ENCODE assay signal across 1 cellular context in genomic region chr7:45973725-45974532, GRCh38.
TF ChIP-seq lines count a peak whose summit lies in the region.

No MANE protein-coding gene starts in this region.

TF ChIP-seq in HepG2, 621 proteins besides CTCF, POLR2A, EP300 and RAD21 (continued from another document and continues in another):
- TF ChIP-seq PAXIP1 (CRISPR knock-in tag; conservative IDR thresholded peaks at IDR 0.05) (peak; percentile 92), MED8 (CRISPR knock-in tag; IDR thresholded peaks at IDR 0.05; ENCODE audit: insufficient replicate concordance) (no peak), SP4 (CRISPR knock-in tag; IDR thresholded peaks at IDR 0.05) (no peak), UBTF (CRISPR knock-in tag; IDR thresholded peaks at IDR 0.05) (peak; percentile 48; the same call in 1 of the 2 replicates), KLF16 (CRISPR knock-in tag; IDR thresholded peaks at IDR 0.05) (peak in 1 of 2 experiments; percentile 65; a peak in 1 of 4 replicates), RERE (CRISPR knock-in tag; IDR thresholded peaks at IDR 0.05; ENCODE audit: low read depth) (peak; percentile 38; the same call in 1 of the 2 replicates), ZNF275 (CRISPR knock-in tag; IDR thresholded peaks at IDR 0.05; ENCODE audit: borderline replicate concordance) (peak; percentile 64; the same call in 1 of the 2 replicates), NAIF1 (CRISPR knock-in tag; IDR thresholded peaks at IDR 0.05; ENCODE audit: borderline replicate concordance) (no peak), ARNT2 (CRISPR knock-in tag; IDR thresholded peaks at IDR 0.05; ENCODE audit: low read depth) (0 out of 2 replicates have a peak, but pooled peaks have one; percentile 58), NCOA2 (CRISPR knock-in tag; IDR thresholded peaks at IDR 0.05) (peak; percentile 95), ZNF205 (CRISPR knock-in tag; IDR thresholded peaks at IDR 0.05) (no peak), PITX1 (CRISPR knock-in tag; IDR thresholded peaks at IDR 0.05) (peak; percentile 78), SAP130 (CRISPR knock-in tag; IDR thresholded peaks at IDR 0.05; ENCODE audit: low read depth) (peak; percentile 73), HMG20A (CRISPR knock-in tag; IDR thresholded peaks at IDR 0.05; ENCODE audit: borderline replicate concordance) (peak; percentile 86; the same call in 1 of the 2 replicates), KDM2A (CRISPR knock-in tag; IDR thresholded peaks at IDR 0.05; ENCODE audit: borderline replicate concordance, low read depth) (peak; percentile 16; the same call in 1 of the 2 replicates), ZNF713 (CRISPR knock-in tag; IDR thresholded peaks at IDR 0.05) (no peak), ZBTB7A (CRISPR knock-in tag; IDR thresholded peaks at IDR 0.05) (0 out of 2 replicates have a peak, but pooled peaks have one; percentile 24), TEAD3 (CRISPR knock-in tag; optimal IDR thresholded peaks at IDR 0.05; ENCODE audit: borderline replicate concordance) (peak; percentile 69), ZNF317 (CRISPR knock-in tag; IDR thresholded peaks at IDR 0.05) (peak; percentile 72; the same call in 1 of the 2 replicates), MIER3 (CRISPR knock-in tag; IDR thresholded peaks at IDR 0.05; ENCODE audit: borderline replicate concordance) (peak; percentile 45; the same call in 1 of the 2 replicates), PRDM10 (CRISPR knock-in tag; IDR thresholded peaks at IDR 0.05; ENCODE audit: low read depth) (peak; percentile 78), FOXK1 (CRISPR knock-in tag; IDR thresholded peaks at IDR 0.05; ENCODE audit: borderline replicate concordance, low read depth) (peak; percentile 70), MYC (CRISPR knock-in tag; IDR thresholded peaks at IDR 0.05; ENCODE audit: borderline replicate concordance) (peak; percentile 53; the same call in 1 of the 2 replicates), HHEX (CRISPR knock-in tag; IDR thresholded peaks at IDR 0.05) (peak; percentile 22; the same call in 1 of the 2 replicates), YEATS4 (CRISPR knock-in tag; IDR thresholded peaks at IDR 0.05; ENCODE audit: borderline replicate concordance) (peak; percentile 31; the same call in 1 of the 2 replicates)
- TF ChIP-seq, protein P1, sequence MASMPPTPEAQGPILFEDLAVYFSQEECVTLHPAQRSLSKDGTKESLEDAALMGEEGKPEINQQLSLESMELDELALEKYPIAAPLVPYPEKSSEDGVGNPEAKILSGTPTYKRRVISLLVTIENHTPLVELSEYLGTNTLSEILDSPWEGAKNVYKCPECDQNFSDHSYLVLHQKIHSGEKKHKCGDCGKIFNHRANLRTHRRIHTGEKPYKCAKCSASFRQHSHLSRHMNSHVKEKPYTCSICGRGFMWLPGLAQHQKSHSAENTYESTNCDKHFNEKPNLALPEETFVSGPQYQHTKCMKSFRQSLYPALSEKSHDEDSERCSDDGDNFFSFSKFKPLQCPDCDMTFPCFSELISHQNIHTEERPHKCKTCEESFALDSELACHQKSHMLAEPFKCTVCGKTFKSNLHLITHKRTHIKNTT (CRISPR knock-in tag; IDR thresholded peaks at IDR 0.05), result no peak
- TF ChIP-seq, protein P2, sequence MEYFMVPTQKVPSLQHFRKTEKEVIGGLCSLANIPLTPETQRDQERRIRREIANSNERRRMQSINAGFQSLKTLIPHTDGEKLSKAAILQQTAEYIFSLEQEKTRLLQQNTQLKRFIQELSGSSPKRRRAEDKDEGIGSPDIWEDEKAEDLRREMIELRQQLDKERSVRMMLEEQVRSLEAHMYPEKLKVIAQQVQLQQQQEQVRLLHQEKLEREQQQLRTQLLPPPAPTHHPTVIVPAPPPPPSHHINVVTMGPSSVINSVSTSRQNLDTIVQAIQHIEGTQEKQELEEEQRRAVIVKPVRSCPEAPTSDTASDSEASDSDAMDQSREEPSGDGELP (IDR thresholded peaks at IDR 0.05; ENCODE audit: borderline replicate concordance, low read depth), result peak; percentile 70; the same call in 1 of the 2 replicates
- TF ChIP-seq, protein P3, sequence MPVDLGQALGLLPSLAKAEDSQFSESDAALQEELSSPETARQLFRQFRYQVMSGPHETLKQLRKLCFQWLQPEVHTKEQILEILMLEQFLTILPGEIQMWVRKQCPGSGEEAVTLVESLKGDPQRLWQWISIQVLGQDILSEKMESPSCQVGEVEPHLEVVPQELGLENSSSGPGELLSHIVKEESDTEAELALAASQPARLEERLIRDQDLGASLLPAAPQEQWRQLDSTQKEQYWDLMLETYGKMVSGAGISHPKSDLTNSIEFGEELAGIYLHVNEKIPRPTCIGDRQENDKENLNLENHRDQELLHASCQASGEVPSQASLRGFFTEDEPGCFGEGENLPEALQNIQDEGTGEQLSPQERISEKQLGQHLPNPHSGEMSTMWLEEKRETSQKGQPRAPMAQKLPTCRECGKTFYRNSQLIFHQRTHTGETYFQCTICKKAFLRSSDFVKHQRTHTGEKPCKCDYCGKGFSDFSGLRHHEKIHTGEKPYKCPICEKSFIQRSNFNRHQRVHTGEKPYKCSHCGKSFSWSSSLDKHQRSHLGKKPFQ (CRISPR knock-in tag; IDR thresholded peaks at IDR 0.05; ENCODE audit: insufficient replicate concordance), result peak; percentile 61
- TF ChIP-seq, protein P4, sequence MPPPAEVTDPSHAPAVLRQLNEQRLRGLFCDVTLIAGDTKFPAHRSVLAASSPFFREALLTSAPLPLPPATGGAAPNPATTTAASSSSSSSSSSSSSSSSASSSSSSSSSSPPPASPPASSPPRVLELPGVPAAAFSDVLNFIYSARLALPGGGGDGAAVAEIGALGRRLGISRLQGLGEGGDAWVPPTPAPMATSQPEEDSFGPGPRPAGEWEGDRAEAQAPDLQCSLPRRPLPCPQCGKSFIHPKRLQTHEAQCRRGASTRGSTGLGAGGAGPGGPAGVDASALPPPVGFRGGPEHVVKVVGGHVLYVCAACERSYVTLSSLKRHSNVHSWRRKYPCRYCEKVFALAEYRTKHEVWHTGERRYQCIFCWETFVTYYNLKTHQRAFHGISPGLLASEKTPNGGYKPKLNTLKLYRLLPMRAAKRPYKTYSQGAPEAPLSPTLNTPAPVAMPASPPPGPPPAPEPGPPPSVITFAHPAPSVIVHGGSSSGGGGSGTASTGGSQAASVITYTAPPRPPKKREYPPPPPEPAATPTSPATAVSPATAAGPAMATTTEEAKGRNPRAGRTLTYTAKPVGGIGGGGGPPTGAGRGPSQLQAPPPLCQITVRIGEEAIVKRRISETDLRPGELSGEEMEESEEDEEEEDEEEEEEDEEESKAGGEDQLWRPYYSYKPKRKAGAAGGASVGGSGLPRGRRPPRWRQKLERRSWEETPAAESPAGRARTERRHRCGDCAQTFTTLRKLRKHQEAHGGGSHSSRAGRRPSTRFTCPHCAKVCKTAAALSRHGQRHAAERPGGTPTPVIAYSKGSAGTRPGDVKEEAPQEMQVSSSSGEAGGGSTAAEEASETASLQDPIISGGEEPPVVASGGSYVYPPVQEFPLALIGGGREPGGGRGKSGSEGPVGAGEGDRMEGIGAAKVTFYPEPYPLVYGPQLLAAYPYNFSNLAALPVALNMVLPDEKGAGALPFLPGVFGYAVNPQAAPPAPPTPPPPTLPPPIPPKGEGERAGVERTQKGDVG (CRISPR knock-in tag; IDR thresholded peaks at IDR 0.05; ENCODE audit: borderline replicate concordance), result peak; percentile 70; the same call in 1 of the 2 replicates
